In genomic region chr20:50320910-50321796, GRCh38 we compare ENCODE assay signal across 1 cellular context.
TF ChIP-seq lines count a peak whose summit lies in the region.

No MANE protein-coding gene starts in this region.

TF ChIP-seq in HepG2, 621 proteins besides CTCF, POLR2A, EP300 and RAD21 (continued from another document and continues in another):
- TF ChIP-seq CSRNP1 (CRISPR knock-in tag; IDR thresholded peaks at IDR 0.05) (peak; percentile 79; the same call in 1 of the 2 replicates), ZNF749 (CRISPR knock-in tag; IDR thresholded peaks at IDR 0.05; ENCODE audit: borderline replicate concordance) (peak; percentile 71; the same call in 1 of the 2 replicates), ZNF274 (CRISPR knock-in tag; IDR thresholded peaks at IDR 0.05) (peak; percentile 95), BCL3 (CRISPR knock-in tag; IDR thresholded peaks at IDR 0.05) (peak; percentile 94), ZNF720 (CRISPR knock-in tag; IDR thresholded peaks at IDR 0.05) (no peak), RFX5 (IDR thresholded peaks at IDR 0.05; ENCODE audit: low read depth, low read length) (peak; percentile 68; the same call in 1 of the 2 replicates), ZBTB7B (CRISPR knock-in tag; IDR thresholded peaks at IDR 0.05) (peak; percentile 94), HES4 (CRISPR knock-in tag; IDR thresholded peaks at IDR 0.05; ENCODE audit: borderline replicate concordance) (0 out of 2 replicates have a peak, but pooled peaks have one; percentile 45), HDAC1 (CRISPR knock-in tag; IDR thresholded peaks at IDR 0.05) (peak; percentile 87), ZNF737 (CRISPR knock-in tag; IDR thresholded peaks at IDR 0.05; ENCODE audit: borderline replicate concordance) (peak; percentile 87; the same call in 1 of the 2 replicates), SP2 (CRISPR knock-in tag; IDR thresholded peaks at IDR 0.05) (peak; percentile 11; the same call in 1 of the 2 replicates), ZFP41 (CRISPR knock-in tag; IDR thresholded peaks at IDR 0.05; ENCODE audit: borderline replicate concordance) (peak; percentile 33; the same call in 1 of the 2 replicates), ZC3H13 (CRISPR knock-in tag; IDR thresholded peaks at IDR 0.05) (no peak), AFF4 (CRISPR knock-in tag; IDR thresholded peaks at IDR 0.05) (no peak), SOX6 (IDR thresholded peaks at IDR 0.05) (no peak), SOX6 (CRISPR knock-in tag; IDR thresholded peaks at IDR 0.05) (peak; percentile 64; the same call in 1 of the 2 replicates), MIER2 (CRISPR knock-in tag; IDR thresholded peaks at IDR 0.05) (no peak), STAT6 (CRISPR knock-in tag; IDR thresholded peaks at IDR 0.05; ENCODE audit: borderline replicate concordance) (no peak; the same call in 1 of the 2 replicates), ISL2 (CRISPR knock-in tag; IDR thresholded peaks at IDR 0.05) (peak; percentile 60; the same call in 1 of the 2 replicates), ZNF232 (CRISPR knock-in tag; IDR thresholded peaks at IDR 0.05; ENCODE audit: borderline replicate concordance) (no peak; the same call in none of the 2 replicates), ZNF850 (CRISPR knock-in tag; conservative IDR thresholded peaks at IDR 0.05) (no peak), HCFC1 (IDR thresholded peaks at IDR 0.05; ENCODE audit: low read depth, low read length) (no peak), ZNF777 (CRISPR knock-in tag; IDR thresholded peaks at IDR 0.05) (no peak), ZNF430 (CRISPR knock-in tag; IDR thresholded peaks at IDR 0.05) (no peak; the same call in 1 of the 2 replicates), PRMT3 (CRISPR knock-in tag; IDR thresholded peaks at IDR 0.05; ENCODE audit: borderline replicate concordance, low read depth) (no peak), ZKSCAN5 (CRISPR knock-in tag; IDR thresholded peaks at IDR 0.05) (peak; percentile 85), HDAC2 (CRISPR knock-in tag; IDR thresholded peaks at IDR 0.05) (peak; percentile 59; the same call in 1 of the 2 replicates), AHR (CRISPR knock-in tag; IDR thresholded peaks at IDR 0.05) (no peak; the same call in 1 of the 2 replicates), ZNF550 (CRISPR knock-in tag; IDR thresholded peaks at IDR 0.05; ENCODE audit: borderline replicate concordance) (no peak), GATAD1 (CRISPR knock-in tag; IDR thresholded peaks at IDR 0.05) (peak; percentile 27; the same call in 1 of the 2 replicates), IRF2 (CRISPR knock-in tag; IDR thresholded peaks at IDR 0.05) (peak; percentile 90), LRRFIP1 (CRISPR knock-in tag; conservative IDR thresholded peaks at IDR 0.05) (no peak), ZMAT3 (CRISPR knock-in tag; conservative IDR thresholded peaks at IDR 0.05) (0 out of 2 replicates have a peak, but pooled peaks have one; percentile 40), ZBTB39 (CRISPR knock-in tag; IDR thresholded peaks at IDR 0.05) (peak; percentile 88; the same call in 1 of the 2 replicates), ONECUT2 (CRISPR knock-in tag; IDR thresholded peaks at IDR 0.05) (peak; percentile 30; the same call in 1 of the 2 replicates), ZNF713 (CRISPR knock-in tag; IDR thresholded peaks at IDR 0.05) (peak; percentile 40; the same call in 1 of the 2 replicates), NFYC (CRISPR knock-in tag; IDR thresholded peaks at IDR 0.05) (no peak), THYN1 (CRISPR knock-in tag; IDR thresholded peaks at IDR 0.05; ENCODE audit: borderline replicate concordance, low read depth) (no peak), FOSL1 (CRISPR knock-in tag; IDR thresholded peaks at IDR 0.05; ENCODE audit: borderline replicate concordance) (peak; percentile 89), ZBTB2 (CRISPR knock-in tag; IDR thresholded peaks at IDR 0.05; ENCODE audit: low read depth) (no peak), MTA1 (CRISPR knock-in tag; IDR thresholded peaks at IDR 0.05; ENCODE audit: borderline replicate concordance) (peak; percentile 92), CENPX (CRISPR knock-in tag; IDR thresholded peaks at IDR 0.05) (no peak), SP5 (CRISPR knock-in tag; IDR thresholded peaks at IDR 0.05; ENCODE audit: borderline replicate concordance, low read depth) (peak; percentile 99), ZNF773 (CRISPR knock-in tag; IDR thresholded peaks at IDR 0.05; ENCODE audit: borderline replicate concordance) (no peak), TFE3 (CRISPR knock-in tag; IDR thresholded peaks at IDR 0.05) (peak; percentile 48), HMG20A (CRISPR knock-in tag; IDR thresholded peaks at IDR 0.05; ENCODE audit: borderline replicate concordance) (0 out of 2 replicates have a peak, but pooled peaks have one; percentile 65), FOXK2 (IDR thresholded peaks at IDR 0.05) (no peak), CENPBD1 (CRISPR knock-in tag; IDR thresholded peaks at IDR 0.05; ENCODE audit: borderline replicate concordance, low read depth) (no peak), NR1H2 (CRISPR knock-in tag; IDR thresholded peaks at IDR 0.05; ENCODE audit: borderline replicate concordance, low read depth) (no peak), KDM2A (CRISPR knock-in tag; IDR thresholded peaks at IDR 0.05; ENCODE audit: borderline replicate concordance, low read depth) (peak; percentile 80)
